In the genomic region with DNA sequence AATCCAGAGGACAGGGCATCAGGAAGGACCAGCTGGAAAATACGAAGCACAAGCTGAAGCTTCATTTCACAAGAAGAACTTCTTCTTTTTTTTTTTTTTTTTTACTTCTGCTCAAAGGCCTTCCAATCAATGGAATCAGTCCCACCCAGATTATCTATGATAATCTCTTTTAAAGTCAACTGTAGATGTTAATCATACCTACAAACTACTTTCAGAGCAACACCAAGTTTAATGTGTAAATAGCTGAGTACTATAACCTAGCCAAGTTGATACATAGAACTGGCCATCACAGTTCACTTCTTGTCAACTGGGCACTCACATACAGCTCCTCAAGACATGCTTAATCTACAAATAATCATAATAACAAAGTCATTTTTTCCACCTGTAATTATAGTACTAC, we compare ENCODE assay signal across 40 cellular contexts.
"Had no signal": no experiment of that assay in that cellular context is flagged by ENCODE, and none has a peak within 500 bp of the region (broad histone marks: within the 10 kb centered on the region; RNA-seq: fewer than 3 reads in every experiment).

No MANE protein-coding gene starts in this region.

- H3K9me3 ChIP-seq: adrenal gland, ascending aorta, breast epithelium had no signal

- DNase-seq: activated effector memory CD4-positive, alpha-beta T cell treated with anti-CD3 and anti-CD28 coated beads, Interleukin-2, amount 50 U/mL, for 16 hours; activated effector memory CD4-positive, alpha-beta T cell treated with Interleukin-2 at 50 U/mL for 16 hours; activated gamma-delta T cell; activated gamma-delta T cell treated with Interleukin-2 at 50 U/mL for 16 hours; activated naive CD4-positive, alpha-beta T cell; activated naive CD4-positive, alpha-beta T cell treated with anti-CD3 and anti-CD28 coated beads for 36 hours; activated naive CD4-positive, alpha-beta T cell treated with anti-CD3 and anti-CD28 coated beads, Interleukin-2, amount 10 ng/mL, durations not matched to agents 7 days and 5 days; activated naive CD4-positive, alpha-beta T cell treated with anti-CD3 and anti-CD28 coated beads, Interleukin-2, amount 50 U/mL, for 16 hours; activated naive CD4-positive, alpha-beta T cell treated with Interleukin-2 at 50 U/mL for 16 hours; activated naive CD8-positive, alpha-beta T cell treated with anti-CD3 and anti-CD28 coated beads for 36 hours; activated naive CD8-positive, alpha-beta T cell treated with anti-CD3 and anti-CD28 coated beads, Interleukin-2, amount 10 ng/mL, durations not matched to agents 7 days and 5 days; activated naive CD8-positive, alpha-beta T cell treated with anti-CD3 and anti-CD28 coated beads, Interleukin-2, amount 50 U/mL, for 24 hours; activated T-cell treated with anti-CD3 and anti-CD28 coated beads, Interleukin-2, amount 50 U/mL, for 1 hour; activated T-cell treated with anti-CD3 and anti-CD28 coated beads, Interleukin-2, amount 50 U/mL, for 24 hours; activated T-cell treated with anti-CD3 and anti-CD28 coated beads, Interleukin-2, amount 50 U/mL, for 4 hours; activated T-cell treated with anti-CD3 and anti-CD28 coated beads, Interleukin-2, amount 50 U/mL, for 48 hours; activated T-cell treated with anti-CD3 and anti-CD28 coated beads, Interleukin-2, amount 50 U/mL, for 72 hours; adrenal gland; amniotic stem cell; amygdala; anterior cingulate cortex; aorta; body of pancreas; brain microvascular endothelial cell; caudate nucleus; central memory CD4-positive, alpha-beta T cell; cerebellar nuclear complex had no signal

- H3K4me1 ChIP-seq: adrenal gland, ascending aorta, body of pancreas, breast epithelium had no signal

- H3K27ac ChIP-seq: adrenal gland, ascending aorta, body of pancreas, brain microvascular endothelial cell, breast epithelium, cardiac muscle cell had no signal

- FAIRE-seq: astrocyte, bronchial epithelial cell had no signal

- ATAC-seq: activated naive CD4-positive, alpha-beta T cell treated with anti-CD3 and anti-CD28 coated beads, Interleukin-2, amount 50 U/mL, for 72 hours; activated naive CD8-positive, alpha-beta T cell treated with anti-CD3 and anti-CD28 coated beads, Interleukin-2, amount 50 U/mL, for 24 hours; activated T-cell treated with anti-CD3 and anti-CD28 coated beads, Interleukin-2, amount 50 U/mL, for 4 hours; activated T-cell treated with anti-CD3 and anti-CD28 coated beads, Interleukin-2, amount 50 U/mL, for 72 hours; activated T-helper 17 cell treated with anti-CD3 and anti-CD28 coated beads, Interleukin-2, amount 50 U/mL, for 72 hours; body of pancreas had no signal

- H3K27me3 ChIP-seq: adrenal gland, ascending aorta, body of pancreas, brain microvascular endothelial cell, breast epithelium, cardiac muscle cell had no signal

- H3K27ac Mint-ChIP-seq: activated naive CD4-positive, alpha-beta T cell treated with anti-CD3 and anti-CD28 coated beads for 36 hours; activated naive CD4-positive, alpha-beta T cell treated with anti-CD3 and anti-CD28 coated beads, Interleukin-2, amount 50 U/mL, for 24 hours; activated naive CD4-positive, alpha-beta T cell treated with anti-CD3 and anti-CD28 coated beads, Interleukin-2, amount 50 U/mL, for 72 hours; activated naive CD8-positive, alpha-beta T cell; activated naive CD8-positive, alpha-beta T cell treated with anti-CD3 and anti-CD28 coated beads for 36 hours; activated naive CD8-positive, alpha-beta T cell treated with anti-CD3 and anti-CD28 coated beads, Interleukin-2, amount 10 ng/mL, durations not matched to agents 7 days and 5 days; activated naive CD8-positive, alpha-beta T cell treated with anti-CD3 and anti-CD28 coated beads, Interleukin-2, amount 50 U/mL, for 24 hours; activated T-cell treated with anti-CD3 and anti-CD28 coated beads, Interleukin-2, amount 50 U/mL, for 24 hours; activated T-cell treated with anti-CD3 and anti-CD28 coated beads, Interleukin-2, amount 50 U/mL, for 72 hours; activated T-helper 1 cell treated with anti-CD3 and anti-CD28 coated beads, Interleukin-12 subunit alpha, Interleukin-12 subunit beta, Interleukin-2, Interleukin-4 antibody, amounts not matched to agents 30 ng/mL and 10 ng/mL and 1 ng/mL, durations not matched to agents 14 hours and 24 hours and 36 hours; activated T-helper 17 cell treated with anti-CD3 and anti-CD28 coated beads, Interleukin-2, amount 50 U/mL, for 72 hours; activated T-helper 2 cell treated with anti-CD3 and anti-CD28 coated beads, Interferon-gamma antibody, Interleukin-2, Interleukin-4, amounts not matched to agents 10 μg/mL and 5 μg/mL and 100 μg/mL, durations not matched to agents 14 hours and 24 hours and 36 hours; brain had no signal

- H3K27me3 Mint-ChIP-seq: activated naive CD4-positive, alpha-beta T cell treated with anti-CD3 and anti-CD28 coated beads, Interleukin-2, amount 10 ng/mL, durations not matched to agents 7 days and 5 days; activated naive CD4-positive, alpha-beta T cell treated with anti-CD3 and anti-CD28 coated beads, Interleukin-2, amount 50 U/mL, for 24 hours; activated naive CD8-positive, alpha-beta T cell; activated naive CD8-positive, alpha-beta T cell treated with anti-CD3 and anti-CD28 coated beads for 36 hours; activated naive CD8-positive, alpha-beta T cell treated with anti-CD3 and anti-CD28 coated beads, Interleukin-2, amount 10 ng/mL, durations not matched to agents 7 days and 5 days; activated naive CD8-positive, alpha-beta T cell treated with anti-CD3 and anti-CD28 coated beads, Interleukin-2, amount 50 U/mL, for 24 hours; activated T-cell treated with anti-CD3 and anti-CD28 coated beads, Interleukin-2, amount 50 U/mL, for 24 hours; activated T-helper 17 cell treated with anti-CD3 and anti-CD28 coated beads, Interleukin-2, amount 50 U/mL, for 72 hours; central memory CD8-positive, alpha-beta T cell had no signal

- H3K36me3 Mint-ChIP-seq: activated naive CD4-positive, alpha-beta T cell treated with anti-CD3 and anti-CD28 coated beads, Interleukin-2, amount 10 ng/mL, durations not matched to agents 7 days and 5 days; activated naive CD4-positive, alpha-beta T cell treated with anti-CD3 and anti-CD28 coated beads, Interleukin-2, amount 50 U/mL, for 24 hours; activated naive CD8-positive, alpha-beta T cell; activated naive CD8-positive, alpha-beta T cell treated with anti-CD3 and anti-CD28 coated beads for 36 hours; activated naive CD8-positive, alpha-beta T cell treated with anti-CD3 and anti-CD28 coated beads, Interleukin-2, amount 10 ng/mL, durations not matched to agents 7 days and 5 days; brain had no signal

- H3K36me3 ChIP-seq: adrenal gland, ascending aorta, brain microvascular endothelial cell, breast epithelium, cardiac muscle cell had no signal

- H3K4me1 Mint-ChIP-seq: activated naive CD4-positive, alpha-beta T cell treated with anti-CD3 and anti-CD28 coated beads, Interleukin-2, amount 10 ng/mL, durations not matched to agents 7 days and 5 days; activated naive CD4-positive, alpha-beta T cell treated with anti-CD3 and anti-CD28 coated beads, Interleukin-2, amount 50 U/mL, for 24 hours; activated naive CD8-positive, alpha-beta T cell treated with anti-CD3 and anti-CD28 coated beads for 36 hours; activated naive CD8-positive, alpha-beta T cell treated with anti-CD3 and anti-CD28 coated beads, Interleukin-2, amount 10 ng/mL, durations not matched to agents 7 days and 5 days; activated naive CD8-positive, alpha-beta T cell treated with anti-CD3 and anti-CD28 coated beads, Interleukin-2, amount 50 U/mL, for 24 hours; activated T-helper 17 cell treated with anti-CD3 and anti-CD28 coated beads, Interleukin-2, amount 50 U/mL, for 72 hours; brain; central memory CD8-positive, alpha-beta T cell had no signal

- H3K9me3 Mint-ChIP-seq: activated naive CD4-positive, alpha-beta T cell treated with anti-CD3 and anti-CD28 coated beads, Interleukin-2, amount 50 U/mL, for 24 hours; activated T-helper 2 cell treated with anti-CD3 and anti-CD28 coated beads, Interferon-gamma antibody, Interleukin-2, Interleukin-4, amounts not matched to agents 10 μg/mL and 5 μg/mL and 100 μg/mL, durations not matched to agents 14 hours and 24 hours and 36 hours had no signal

- H3K4me3 ChIP-seq: adrenal gland, ascending aorta, body of pancreas, breast epithelium, cardiac muscle cell had no signal

- H3K4me3 Mint-ChIP-seq: activated naive CD4-positive, alpha-beta T cell treated with anti-CD3 and anti-CD28 coated beads for 36 hours; activated naive CD4-positive, alpha-beta T cell treated with anti-CD3 and anti-CD28 coated beads, Interleukin-2, amount 10 ng/mL, durations not matched to agents 7 days and 5 days; activated naive CD4-positive, alpha-beta T cell treated with anti-CD3 and anti-CD28 coated beads, Interleukin-2, amount 50 U/mL, for 24 hours; activated naive CD8-positive, alpha-beta T cell; activated naive CD8-positive, alpha-beta T cell treated with anti-CD3 and anti-CD28 coated beads for 36 hours; activated naive CD8-positive, alpha-beta T cell treated with anti-CD3 and anti-CD28 coated beads, Interleukin-2, amount 10 ng/mL, durations not matched to agents 7 days and 5 days; activated naive CD8-positive, alpha-beta T cell treated with anti-CD3 and anti-CD28 coated beads, Interleukin-2, amount 50 U/mL, for 24 hours; activated T-cell treated with anti-CD3 and anti-CD28 coated beads, Interleukin-2, amount 50 U/mL, for 24 hours; activated T-cell treated with anti-CD3 and anti-CD28 coated beads, Interleukin-2, amount 50 U/mL, for 4 hours; activated T-cell treated with anti-CD3 and anti-CD28 coated beads, Interleukin-2, amount 50 U/mL, for 72 hours; activated T-helper 1 cell treated with anti-CD3 and anti-CD28 coated beads, Interleukin-12 subunit alpha, Interleukin-12 subunit beta, Interleukin-2, Interleukin-4 antibody, amounts not matched to agents 30 ng/mL and 10 ng/mL and 1 ng/mL, durations not matched to agents 14 hours and 24 hours and 36 hours; activated T-helper 17 cell treated with anti-CD3 and anti-CD28 coated beads, Interleukin-2, amount 50 U/mL, for 72 hours; brain; central memory CD8-positive, alpha-beta T cell had no signal
